Comparison of ENCODE assay signal across 18 cellular contexts in genomic region chr5:93151121-93151520, GRCh38.
DNase-seq lines count a peak whose midpoint lies in the region; ATAC-seq, FAIRE-seq and TF ChIP-seq lines count a peak whose summit lies in the region.
"Had no signal": no experiment of that assay in that cellular context is flagged by ENCODE, and none has a peak within 500 bp of the region (broad histone marks: within the 10 kb centered on the region; RNA-seq: fewer than 3 reads in every experiment).

No MANE protein-coding gene starts in this region.

- no peak for ATAC-seq in GM21526 (IDR thresholded peaks at IDR 0.05; ENCODE audit: low FRiP score, unreplicated experiment)
- ATAC-seq: activated CD4-positive, alpha-beta T cell treated with anti-CD3 and anti-CD28 coated beads for 36 hours; esophagus mucosa; upper lobe of right lung had no signal

- H3K4me3 ChIP-seq in astrocyte of the spinal cord (ENCODE audit: low read depth, low read length) (no peak overlapping the region), fibroblast of the aortic adventitia (ENCODE audit: low read depth, low read length) (no peak overlapping the region)
- H3K4me3 ChIP-seq: hepatocyte, right atrium auricular region, SJCRH30, upper lobe of right lung had no signal

- peak; percentile 38 for DNase-seq in A172 (ENCODE audit: low spot score)
- peak; percentile 21 for DNase-seq in HTR-8/SVneo (ENCODE audit: insufficient read length, low spot score)
- DNase-seq in astrocyte of the spinal cord (ENCODE audit: low read depth, low spot score), result peak; percentile 68
- DNase-seq in fibroblast of the aortic adventitia (ENCODE audit: low read depth), result peak; percentile 37
- DNase-seq in NCI-H82 treated with DMSO at 0.1 percent for 48 hours (lab: John Stamatoyannopoulos, UW; ENCODE audit: unreplicated experiment), result no peak
- DNase-seq in NCI-H2029 treated with DMSO at 0.1 percent for 48 hours (lab: John Stamatoyannopoulos, UW), result no peak
- no peak for DNase-seq in activated T-cell treated with anti-CD3 and anti-CD28 coated beads, Interleukin-2, amount 50 U/mL, for 1 hour
- DNase-seq: 8988T; activated CD4-positive, alpha-beta T cell treated with anti-CD3 and anti-CD28 coated beads for 36 hours; activated gamma-delta T cell; anterior cingulate cortex; NCI-H2029; SJCRH30; upper lobe of right lung had no signal

- in situ Hi-C loops in astrocyte of the spinal cord (cut with HindIII; ENCODE audit: low sequenced_read_pairs), result no loop called here

- TF ChIP-seq CTCF in astrocyte of the spinal cord (IDR thresholded peaks at IDR 0.05; ENCODE audit: low read depth, low read length) (no peak), fibroblast of the aortic adventitia (IDR thresholded peaks at IDR 0.05; ENCODE audit: insufficient read depth, low read length) (no peak)

- FAIRE-seq in HTR-8/SVneo (lab: Jason Lieb, UNC), result no peak

Comparison
In these comparisons a context has a peak if more than half of its experiments do, and no peak if none do; other contexts are left out.
1. DNase-seq: peak in A172 (single experiment), HTR-8/SVneo (single experiment), astrocyte of the spinal cord (single experiment) and fibroblast of the aortic adventitia (single experiment); none in NCI-H82 treated with DMSO at 0.1 percent for 48 hours (single experiment), NCI-H2029 treated with DMSO at 0.1 percent for 48 hours (single experiment) and activated T-cell treated with anti-CD3 and anti-CD28 coated beads, Interleukin-2, amount 50 U/mL, for 1 hour (single experiment).